12 cellular contexts compared by ENCODE assay signal in genomic region chr1:8905582-8906191, GRCh38. TPM values are rescaled to one million over a fixed set of nuclear protein-coding genes. Genes with fewer than 3 reads are reported as not detected.
DNase-seq lines count a peak whose midpoint lies in the region; ATAC-seq, FAIRE-seq and TF ChIP-seq lines count a peak whose summit lies in the region.
"Had no signal": no experiment of that assay in that cellular context is flagged by ENCODE, and none has a peak within 500 bp of the region (broad histone marks: within the 10 kb centered on the region; RNA-seq: fewer than 3 reads in every experiment).

No MANE protein-coding gene starts in this region.

- peak in 1 of 2 experiments; percentile 43 for DNase-seq in A549 (ENCODE audit: low read depth in 1 of 2, low spot score in 1 of 2)
- DNase-seq in IMR-90: no peak
- no peak for DNase-seq in MCF 10A (ENCODE audit: unreplicated experiment)
- DNase-seq in mesenchymal stem cell: no peak
- DNase-seq in GM19238 (ENCODE audit: insufficient read length, low spot score): no peak
- DNase-seq in activated effector memory CD4-positive, alpha-beta T cell treated with anti-CD3 and anti-CD28 coated beads, Interleukin-2, amount 50 U/mL, for 16 hours: no peak
- DNase-seq in iPS-NIHi11 (ENCODE audit: low spot score): no peak
- DNase-seq: CD4-positive, alpha-beta T cell; ovary; upper lobe of left lung had no signal

- H2AFZ ChIP-seq in IMR-90 (replicated peaks; ENCODE audit: low read length, poor library complexity) (no peak overlapping the region), mesenchymal stem cell (ENCODE audit: low read depth, low read length) (no peak overlapping the region)

- H2BK20ac ChIP-seq in IMR-90 (ENCODE audit: low read depth, low read length): peak overlapping the region; percentile 50

- no peaks in the 10 kb centered on the region for H3K27me3 ChIP-seq in IMR-90 (ENCODE audit: control insufficient read depth, insufficient read depth, low read length)
- no peaks in the 10 kb centered on the region for H3K27me3 ChIP-seq in mesenchymal stem cell (ENCODE audit: control insufficient read depth in 1 of 2, insufficient read depth in 1 of 2, low read length in 2 of 2)
- H3K27me3 ChIP-seq: ovary, upper lobe of left lung had no signal

- H2BK5ac ChIP-seq in IMR-90 (ENCODE audit: low read depth, low read length, poor library complexity, severe bottlenecking) (peak overlapping the region; percentile 68), mesenchymal stem cell (ENCODE audit: low read depth, low read length, poor library complexity, severe bottlenecking) (peak overlapping the region; percentile 82)

- CTCF ChIA-PET in A549 (lab: Yijun Ruan, JAX): interaction anchor here (1.4 to 4.6 kb wide), 3 partner anchors 13 to 100 kb away, joined by 3 to 24 read pairs (median 7); no protein-coding TSS in a partner anchor
- CTCF ChIA-PET in IMR-90 (lab: Yijun Ruan, JAX): no interaction called here
- CTCF ChIA-PET in MCF 10A (lab: Yijun Ruan, JAX): interaction anchor here (0.7 to 1.1 kb wide), 2 partner anchors 11 to 109 kb away, joined by 3 to 4 read pairs; no protein-coding TSS in a partner anchor

- no peaks in the 10 kb centered on the region for H3K9me3 Mint-ChIP-seq in MCF 10A (ENCODE audit: unreplicated experiment)
- H3K9me3 Mint-ChIP-seq: CD4-positive, alpha-beta T cell had no signal

- peak overlapping the region in 1 of 2 experiments; percentile 23 for H2BK12ac ChIP-seq in mesenchymal stem cell (ENCODE audit: low read length in 2 of 2)

- 41% methylated on average over 9 of the region's 9 CpGs for WGBS in A549 (ENCODE audit: missing lambda C conversion rate)
- WGBS in IMR-90 (ENCODE audit: extremely low coverage in 2 of 2, insufficient read length in 1 of 2), 2 experiments: 58 to 100% methylated on average over 1 to 2 of the region's 9 CpGs
- 95% methylated on average over 9 of the region's 9 CpGs for WGBS in mesenchymal stem cell

- H4K20me1 ChIP-seq in IMR-90 (ENCODE audit: insufficient read depth, low read length): no peaks in the 10 kb centered on the region

- intact Hi-C loops in IMR-90 (cut with micrococcal nuclease): no loop called here
- intact Hi-C loops in MCF 10A (cut with micrococcal nuclease): no loop called here

- peak overlapping the region in 1 of 2 experiments; percentile 49; a peak in 2 of 4 replicates for H4K8ac ChIP-seq in IMR-90 (ENCODE audit: low read depth in 2 of 2, low read length in 2 of 2)
- no peak overlapping the region for H4K8ac ChIP-seq in mesenchymal stem cell (ENCODE audit: low read length)

- H2BK15ac ChIP-seq in IMR-90 (ENCODE audit: low read depth, low read length) (peak overlapping the region; percentile 92; the same call in 1 of the 3 replicates), mesenchymal stem cell (ENCODE audit: low read depth, poor library complexity, severe bottlenecking) (no peak overlapping the region)

- H3K23ac ChIP-seq in IMR-90 (ENCODE audit: low read depth, low read length) (no peak overlapping the region), mesenchymal stem cell (ENCODE audit: low read length in 2 of 2) (no peak overlapping the region)

- H3K27ac Mint-ChIP-seq in MCF 10A (ENCODE audit: low read depth, unreplicated experiment): peak overlapping the region; percentile 80
- H3K27ac Mint-ChIP-seq: CD4-positive, alpha-beta T cell had no signal

- H3K4me1 Mint-ChIP-seq in MCF 10A (ENCODE audit: insufficient read depth, unreplicated experiment): peaks cover 43% of the 10 kb centered on the region

- H3K4me1 ChIP-seq in A549 (peaks cover 65% of the 10 kb centered on the region), IMR-90 (ENCODE audit: control insufficient read depth, insufficient read depth, low read length) (peaks cover 11% of the 10 kb centered on the region), mesenchymal stem cell (ENCODE audit: control insufficient read depth, insufficient read depth, low read depth, low read length) (peaks cover 14% of the 10 kb centered on the region)

- no peak for TF ChIP-seq EP300 in A549 (IDR thresholded peaks at IDR 0.05)

- H3K14ac ChIP-seq in IMR-90 (replicated peaks; ENCODE audit: low read depth, low read length) (no peak overlapping the region), mesenchymal stem cell (ENCODE audit: low read length in 2 of 2) (no peak overlapping the region)

- peak overlapping the region; percentile 6; the same call in 1 of the 2 replicates for H4K5ac ChIP-seq in IMR-90 (ENCODE audit: low read depth, low read length)

- no peaks in the 10 kb centered on the region for H3K27me3 Mint-ChIP-seq in MCF 10A (ENCODE audit: insufficient read depth, unreplicated experiment)
- H3K27me3 Mint-ChIP-seq: CD4-positive, alpha-beta T cell had no signal

- H2AK5ac ChIP-seq in IMR-90 (ENCODE audit: low read depth, low read length) (peak overlapping the region; percentile 22; the same call in 1 of the 2 replicates), mesenchymal stem cell (ENCODE audit: low read length, severe bottlenecking) (peak overlapping the region; percentile 71)

- H3K9me1 ChIP-seq in IMR-90 (ENCODE audit: insufficient read depth, low read length): peaks cover 22% of the 10 kb centered on the region

- H3K4me2 ChIP-seq in A549 (peak overlapping the region; percentile 50), IMR-90 (ENCODE audit: low read depth, low read length) (no peak overlapping the region), mesenchymal stem cell (ENCODE audit: low read length, poor library complexity, severe bottlenecking) (no peak overlapping the region)

- no TSS peak for BruUV-seq in IMR-90 (replicated peaks; lab: Mats Ljungman, UMichigan)
- no TSS peak for BruUV-seq in MCF 10A (replicated peaks; lab: Mats Ljungman, UMichigan)

- peaks cover 0 to 5% of the 10 kb centered on the region in 2 experiments; a peak in 1 of 4 replicates for H3K79me1 ChIP-seq in IMR-90 (ENCODE audit: low read depth in 1 of 2, low read length in 2 of 2)
- H3K79me1 ChIP-seq in mesenchymal stem cell (replicated peaks; ENCODE audit: low read length, poor library complexity, severe bottlenecking): no peaks in the 10 kb centered on the region

- ATAC-seq in A549 (no peak), IMR-90 (ENCODE audit: low read depth) (no peak), HG03571 (IDR thresholded peaks at IDR 0.05; ENCODE audit: unreplicated experiment) (no peak)

- TF ChIP-seq POLR2A in A549 (IDR thresholded peaks at IDR 0.05; ENCODE audit: low read length) (no peak), IMR-90 (IDR thresholded peaks at IDR 0.05; ENCODE audit: low read depth, low read length) (no peak)

- H3K9ac ChIP-seq in IMR-90 (ENCODE audit: low read depth, low read length) (no peak overlapping the region), mesenchymal stem cell (ENCODE audit: low read length) (peak overlapping the region; percentile 75)

- in situ Hi-C loops in IMR-90 (cut with MboI; ENCODE audit: low sequenced_read_pairs): loop anchor here (25.0 kb wide), 1 partner anchor 582 kb away; no protein-coding TSS in a partner anchor

- H3K9me3 ChIP-seq in A549 (no peaks in the 10 kb centered on the region), IMR-90 (ENCODE audit: control insufficient read depth, insufficient read depth, low read length) (peaks cover 4% of the 10 kb centered on the region), mesenchymal stem cell (ENCODE audit: control insufficient read depth, low read length) (no peaks in the 10 kb centered on the region)
- H3K9me3 ChIP-seq: ovary, upper lobe of left lung had no signal

- no peak overlapping the region for H3K4me3 ChIP-seq in A549
- no peak overlapping the region for H3K4me3 ChIP-seq in IMR-90 (ENCODE audit: insufficient read depth, low read depth, low read length)
- H3K4me3 ChIP-seq in mesenchymal stem cell (ENCODE audit: insufficient read depth in 1 of 2, low read depth in 1 of 2, low read length in 2 of 2): peak overlapping the region in 1 of 2 experiments; percentile 23
- H3K4me3 ChIP-seq: ovary, upper lobe of left lung had no signal

- H2BK120ac ChIP-seq in IMR-90 (ENCODE audit: low read depth, low read length) (peak overlapping the region; percentile 12; the same call in 1 of the 2 replicates), mesenchymal stem cell (ENCODE audit: low read depth, low read length) (no peak overlapping the region)

- H3K4ac ChIP-seq in IMR-90 (ENCODE audit: low read depth, low read length) (peak overlapping the region; percentile 14; the same call in 1 of the 2 replicates), mesenchymal stem cell (ENCODE audit: low read depth in 1 of 2, low read length in 2 of 2) (no peak overlapping the region)

- no peak for FAIRE-seq in A549 (lab: Jason Lieb, UNC)

- dilution Hi-C loops in IMR-90 (cut with HindIII; ENCODE audit: low sequenced_read_pairs, unreplicated experiment): no loop called here

- H3K36me3 ChIP-seq in IMR-90 (ENCODE audit: control insufficient read depth, insufficient read depth, low read length): no peaks in the 10 kb centered on the region
- no peaks in the 10 kb centered on the region for H3K36me3 ChIP-seq in mesenchymal stem cell (ENCODE audit: control insufficient read depth in 1 of 2, insufficient read depth in 2 of 2, low read depth in 1 of 2, low read length in 2 of 2)
- H3K36me3 ChIP-seq: ovary, upper lobe of left lung had no signal

- no peak overlapping the region for H3K56ac ChIP-seq in IMR-90 (ENCODE audit: extremely low read depth, insufficient read depth, low read length)

- TF ChIP-seq CTCF in A549 (IDR thresholded peaks at IDR 0.05) (no peak), IMR-90 (conservative IDR thresholded peaks at IDR 0.05; ENCODE audit: low read depth, low read length) (no peak), MCF 10A (IDR thresholded peaks at IDR 0.05; ENCODE audit: unreplicated experiment) (no peak)

- H2AK9ac ChIP-seq in IMR-90 (replicated peaks; ENCODE audit: low read depth, low read length, poor library complexity): no peak overlapping the region

- peak overlapping the region; percentile 86 to 96 for H3K27ac ChIP-seq in A549
- H3K27ac ChIP-seq in IMR-90 (ENCODE audit: insufficient read depth, low read length): no peak overlapping the region
- H3K27ac ChIP-seq in mesenchymal stem cell (ENCODE audit: low read length, poor library complexity, severe bottlenecking): no peak overlapping the region
- H3K27ac ChIP-seq: ovary had no signal

- TF ChIP-seq RAD21 in A549 (conservative IDR thresholded peaks at IDR 0.05 in 1 of 2, IDR thresholded peaks at IDR 0.05 in 1 of 2): no peak
- TF ChIP-seq RAD21 in IMR-90 (IDR thresholded peaks at IDR 0.05; ENCODE audit: low read length): no peak

- H3K36me3 Mint-ChIP-seq in MCF 10A (ENCODE audit: insufficient read depth, unreplicated experiment): peaks cover 5% of the 10 kb centered on the region

- POLR2A ChIA-PET in A549 (lab: Yijun Ruan, JAX) (no interaction called here), IMR-90 (lab: Charles Lee; ENCODE audit: unreplicated experiment) (interaction anchor here (0.5 kb wide), 1 partner anchor 44 kb away, joined by 9 read pairs; no protein-coding TSS in a partner anchor), MCF 10A (lab: Yijun Ruan, JAX) (interaction anchor here (0.6 to 8.3 kb wide), 6 partner anchors 15 to 231 kb away, joined by 3 to 125 read pairs (median 4); partner anchors contain the start of gene ENO1)

- H3K18ac ChIP-seq in IMR-90 (ENCODE audit: low read depth, low read length): peak overlapping the region; percentile 3; the same call in 1 of the 2 replicates
- H3K18ac ChIP-seq in mesenchymal stem cell (ENCODE audit: low read depth in 1 of 2, low read length in 2 of 2): no peak overlapping the region

- H4K91ac ChIP-seq in IMR-90 (ENCODE audit: insufficient read depth, low read depth, low read length) (peak overlapping the region; percentile 39), mesenchymal stem cell (ENCODE audit: low read length) (no peak overlapping the region)

- H3K4me3 Mint-ChIP-seq in MCF 10A (ENCODE audit: unreplicated experiment): no peak overlapping the region
- H3K4me3 Mint-ChIP-seq: CD4-positive, alpha-beta T cell had no signal

RNA-seq across cellular contexts. Expression of gene ENO1, which starts 27.2 kb away (rescaled TPM):
- polyA plus RNA-seq in A549 (2011; rRNA removed) (1,899 and 1,948 TPM in 2 replicates), A549 (2017; fragmentation: RNase III; extraction: RNeasy Plus Mini Kit Qiagen cat#74134 plus additional on column Dnase treatment) (2,937 to 2,981 TPM (median 2,952 TPM) in 3 replicates), IMR-90 (2012; rRNA removed) (2,094 and 2,125 TPM in 2 replicates)
- 2,304 and 2,482 TPM in 2 replicates for polyA plus RNA-seq in A549 (2012; cell fraction: cytosol; rRNA removed)
- 3,157 and 3,429 TPM in 2 replicates for polyA plus RNA-seq in A549 (2012; cell fraction: nucleus; rRNA removed)
- 2,309 and 2,515 TPM in 2 replicates for polyA minus RNA-seq in A549 (2011; rRNA and poly(A)+ RNA removed)
- total RNA-seq in IMR-90 (2012; rRNA removed) (2,952 and 3,643 TPM in 2 replicates), MCF 10A (2022) (2,592 and 2,811 TPM in 2 replicates)
- 1,308 and 1,582 TPM in 2 replicates for polyA plus RNA-seq in IMR-90 (2012; cell fraction: cytosol; rRNA removed)
- polyA plus RNA-seq in IMR-90 (2012; cell fraction: nucleus; rRNA removed; ENCODE audit: low replicate concordance): 1,133 and 1,170 TPM in 2 replicates
- polyA plus RNA-seq in mesenchymal stem cell (2013, experiment 1 of 2): 762 TPM
- 753 TPM for polyA plus RNA-seq in mesenchymal stem cell (2013, experiment 2 of 2)

RNA-seq across cellular contexts. Expression of gene CA6, which starts 40.0 kb away (rescaled TPM):
- polyA plus RNA-seq in A549 (2011; rRNA removed): not detected in 2 replicates
- polyA plus RNA-seq in A549 (2012; cell fraction: cytosol; rRNA removed): not detected in 2 replicates
- polyA plus RNA-seq in A549 (2012; cell fraction: nucleus; rRNA removed): not detected in 2 replicates
- polyA plus RNA-seq in A549 (2017; fragmentation: RNase III; extraction: RNeasy Plus Mini Kit Qiagen cat#74134 plus additional on column Dnase treatment): not detected in 3 replicates
- polyA minus RNA-seq in A549 (2011; rRNA and poly(A)+ RNA removed): not detected in 2 replicates
- not detected in 2 replicates for total RNA-seq in IMR-90 (2012; rRNA removed)
- polyA plus RNA-seq in IMR-90 (2012; rRNA removed): not detected in 2 replicates
- not detected in 2 replicates for polyA plus RNA-seq in IMR-90 (2012; cell fraction: cytosol; rRNA removed)
- polyA plus RNA-seq in IMR-90 (2012; cell fraction: nucleus; rRNA removed; ENCODE audit: low replicate concordance): not detected in 2 replicates
- not detected in 2 replicates for total RNA-seq in MCF 10A (2022)
- polyA plus RNA-seq in mesenchymal stem cell (2013, experiment 1 of 2): not detected
- not detected for polyA plus RNA-seq in mesenchymal stem cell (2013, experiment 2 of 2)
- total RNA-seq: epithelial cell of proximal tubule, ovary, upper lobe of left lung had no signal
- polyA plus RNA-seq: ovary had no signal

Comparison
In these comparisons a context has a peak if more than half of its experiments do, and no peak if none do; other contexts are left out.
1. H3K27ac ChIP-seq: peak in A549 (2 of 2); none in IMR-90 (single experiment) and mesenchymal stem cell (single experiment).